1 cellular context compared by ENCODE assay signal in the genomic region with DNA sequence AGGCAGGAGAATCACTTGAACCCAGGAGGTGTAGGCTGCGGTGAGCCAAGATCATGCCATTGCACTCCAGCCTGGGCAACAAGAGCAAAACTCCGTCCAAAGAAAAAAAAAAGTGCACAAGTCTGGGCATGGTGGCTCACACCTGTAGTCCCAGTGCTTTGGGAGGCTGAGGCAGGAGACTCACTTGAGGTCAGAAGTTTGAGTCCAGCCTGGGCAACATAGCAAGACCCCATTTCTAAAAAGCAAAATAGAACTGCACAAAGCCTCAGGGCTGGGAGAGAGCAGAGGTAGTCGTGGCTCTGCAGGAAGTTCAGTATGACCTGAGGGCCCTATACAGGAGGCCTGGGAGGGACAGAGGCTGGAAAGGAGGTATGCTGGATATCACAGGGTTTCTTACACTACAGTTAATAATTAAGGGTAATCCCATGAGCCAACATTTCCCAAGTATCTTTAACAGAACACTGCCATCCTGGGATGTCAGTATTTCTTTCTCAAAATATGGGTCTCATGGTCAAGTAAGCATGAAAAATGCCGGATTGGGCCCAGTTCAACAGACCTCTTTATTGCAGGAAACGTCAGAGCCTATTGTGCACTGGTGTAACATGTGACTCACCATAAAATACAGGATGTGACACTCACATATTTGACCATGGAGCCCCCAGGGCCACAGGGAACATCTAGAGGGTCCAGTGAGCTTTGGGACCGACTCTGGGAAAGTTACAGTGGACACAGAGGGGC.
TF ChIP-seq lines count a peak whose summit lies in the region.

No MANE protein-coding gene starts in this region.

TF ChIP-seq in WTC11, 78 proteins besides CTCF, POLR2A, EP300 and RAD21 (continued from another document):
- TF ChIP-seq PRDM15 (CRISPR knock-in tag; IDR thresholded peaks at IDR 0.05) (no peak), FOXK1 (CRISPR knock-in tag; IDR thresholded peaks at IDR 0.05) (no peak)
TF ChIP-seq in WTC11: peak in this region for 1.
